1 cellular context compared by ENCODE assay signal in genomic region chr10:97336446-97336845, GRCh38.
TF ChIP-seq lines count a peak whose summit lies in the region.

No MANE protein-coding gene starts in this region.

TF ChIP-seq in H1, 55 proteins besides CTCF, POLR2A, EP300 and RAD21 (continued from another document):
- TF ChIP-seq TCF12 (IDR thresholded peaks at IDR 0.05; ENCODE audit: low read depth, low read length) (no peak), PHF8 (conservative IDR thresholded peaks at IDR 0.05; ENCODE audit: low read depth, low read length) (no peak)
